8 cellular contexts compared by ENCODE assay signal in the genomic region with DNA sequence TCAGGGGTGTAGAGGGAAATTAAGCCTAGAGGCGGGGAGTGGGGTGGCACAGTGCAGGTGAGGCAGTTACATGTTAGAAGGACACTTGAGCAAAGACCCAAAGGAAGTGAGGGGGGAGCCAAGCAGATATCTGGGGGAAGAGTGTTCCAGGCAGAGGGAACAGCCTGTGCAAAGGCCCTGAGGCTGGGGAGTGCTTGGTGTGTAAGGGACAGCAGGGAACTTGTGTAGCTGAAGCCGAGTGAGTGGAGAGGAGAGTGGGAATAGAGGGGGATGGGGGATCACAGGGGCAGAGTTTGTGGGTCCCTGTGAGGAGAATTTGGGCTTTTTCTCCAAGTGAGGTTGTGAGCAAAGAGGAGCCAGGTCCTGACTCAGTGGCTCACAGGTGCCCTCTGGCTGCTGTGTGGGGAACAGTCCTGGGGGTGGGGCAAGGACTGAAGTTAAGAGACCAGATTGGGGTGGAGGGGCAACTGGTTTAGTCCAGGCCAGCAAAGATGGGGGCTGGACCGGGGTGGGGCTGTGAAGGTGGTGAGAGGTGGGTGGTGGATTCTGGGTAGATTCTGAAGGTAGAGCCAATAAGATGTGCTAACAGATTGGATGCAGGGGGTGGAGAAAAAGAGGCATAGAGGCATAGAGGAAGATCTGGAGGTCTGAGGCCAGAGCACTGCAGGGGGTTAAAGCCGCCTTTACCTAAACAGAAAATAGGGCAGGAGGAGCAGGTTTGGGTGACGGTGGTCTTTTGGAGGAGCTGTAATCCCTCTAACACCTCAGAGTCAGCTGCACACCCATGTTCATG.
DNase-seq lines count a peak whose midpoint lies in the region; ATAC-seq, FAIRE-seq and TF ChIP-seq lines count a peak whose summit lies in the region.

No MANE protein-coding gene starts in this region.

- H3K36me3 ChIP-seq in SK-N-SH (replicated peaks in 1 of 2; ENCODE audit: control insufficient read depth in 1 of 2, insufficient read depth in 2 of 2, low read length in 1 of 2) (no peaks in the 10 kb centered on the region), kidney (ENCODE audit: control insufficient read depth in 1 of 2, insufficient read depth in 2 of 2, low read length in 2 of 2) (no peaks in the 10 kb centered on the region)

- CTCF ChIA-PET in SK-N-SH (lab: Yijun Ruan, JAX), result interaction anchor here (0.9 to 1.2 kb wide), 2 partner anchors 16 to 22 kb away, joined by 3 read pairs; no protein-coding TSS in a partner anchor

- peaks cover 4% of the 10 kb centered on the region for H3K9me3 Mint-ChIP-seq in activated naive CD8-positive, alpha-beta T cell treated with anti-CD3 and anti-CD28 coated beads, Interleukin-2, amount 50 U/mL, for 24 hours

- TF ChIP-seq EP300 in SK-N-SH (IDR thresholded peaks at IDR 0.05; ENCODE audit: borderline replicate concordance in 1 of 2, low read depth in 1 of 2, low read length in 1 of 2), result no peak

- H3F3A ChIP-seq in SK-N-SH (replicated peaks; ENCODE audit: insufficient read depth), result no peaks in the 10 kb centered on the region

- no peaks in the 10 kb centered on the region for H4K20me1 ChIP-seq in SK-N-SH (ENCODE audit: insufficient read depth)

- H3K27me3 Mint-ChIP-seq in activated naive CD8-positive, alpha-beta T cell treated with anti-CD3 and anti-CD28 coated beads, Interleukin-2, amount 50 U/mL, for 24 hours, result peaks cover 33% of the 10 kb centered on the region

- no peaks in the 10 kb centered on the region for H3K9me3 ChIP-seq in SK-N-SH
- H3K9me3 ChIP-seq in kidney (ENCODE audit: control insufficient read depth in 1 of 2, low read length in 2 of 2), result peaks cover 0 to 7% of the 10 kb centered on the region in 2 donors

- H3K9ac ChIP-seq in SK-N-SH (no peak overlapping the region), kidney (ENCODE audit: low read length in 2 of 2) (no peak overlapping the region)

- H3K36me3 Mint-ChIP-seq in activated naive CD8-positive, alpha-beta T cell treated with anti-CD3 and anti-CD28 coated beads, Interleukin-2, amount 50 U/mL, for 24 hours (ENCODE audit: low read depth), result no peaks in the 10 kb centered on the region

- TF ChIP-seq POLR2A in H54 (IDR thresholded peaks at IDR 0.05; ENCODE audit: low read depth, low read length), result no peak

- TF ChIP-seq RAD21 in SK-N-SH (IDR thresholded peaks at IDR 0.05; ENCODE audit: low read length), result peak; percentile 57

- no peak overlapping the region for H3K4me3 Mint-ChIP-seq in activated naive CD8-positive, alpha-beta T cell treated with anti-CD3 and anti-CD28 coated beads, Interleukin-2, amount 50 U/mL, for 24 hours

- no peak overlapping the region for H3K27ac ChIP-seq in SK-N-SH (ENCODE audit: low read depth in 2 of 2, low read length in 1 of 2)
- no peak overlapping the region for H3K27ac ChIP-seq in kidney (ENCODE audit: low read depth in 2 of 2, low read length in 2 of 2)

- H3K27me3 ChIP-seq in SK-N-SH (ENCODE audit: insufficient read depth), result peaks cover 12% of the 10 kb centered on the region; the same call in 1 of the 2 replicates

- POLR2A ChIA-PET in SK-N-SH (lab: Yijun Ruan, JAX), result interaction anchor here (0.7 kb wide), 1 partner anchor 57 kb away, joined by 5 read pairs; no protein-coding TSS in a partner anchor

- intact Hi-C loops in kidney (cut with DNase I), result no loop called here

- no peak overlapping the region; a peak in 1 of 4 replicates for H3K4me3 ChIP-seq in SK-N-SH (ENCODE audit: low read depth in 2 of 2, low read length in 1 of 2)
- H3K4me3 ChIP-seq in kidney (ENCODE audit: low read length in 2 of 2), result no peak overlapping the region

- H3K4me1 ChIP-seq in SK-N-SH (ENCODE audit: control insufficient read depth in 1 of 2, insufficient read depth in 2 of 2, low read depth in 1 of 2, low read length in 1 of 2) (no peaks in the 10 kb centered on the region), kidney (ENCODE audit: control insufficient read depth in 1 of 2, insufficient read depth in 1 of 2, low read depth in 1 of 2, low read length in 2 of 2) (no peaks in the 10 kb centered on the region)

- H2AFZ ChIP-seq in SK-N-SH (ENCODE audit: low read depth), result no peak overlapping the region

- no peaks in the 10 kb centered on the region for H3K9me2 ChIP-seq in SK-N-SH

- peak; percentile 11 to 13 for DNase-seq in AML-193 (lab: John Stamatoyannopoulos, UW)
- peak; percentile 28 for DNase-seq in H54 (ENCODE audit: insufficient read length, low spot score)
- DNase-seq in SK-N-SH, result peak; percentile 39
- peak; percentile 56 for DNase-seq in activated naive CD8-positive, alpha-beta T cell treated with anti-CD3 and anti-CD28 coated beads, Interleukin-2, amount 50 U/mL, for 24 hours
- DNase-seq in kidney, result no peak
- peak; percentile 3 to 16 (median 6) for DNase-seq in stimulated activated CD4-positive, alpha-beta T cell treated with anti-CD3 and anti-CD28 coated beads, TNF-alpha, amount 100 ng/mL, for 4 hours (ENCODE audit: low read depth in 3 of 3)
- no peak for DNase-seq in NCI-H526 (lab: John Stamatoyannopoulos, UW)

- H3K4me1 Mint-ChIP-seq in activated naive CD8-positive, alpha-beta T cell treated with anti-CD3 and anti-CD28 coated beads, Interleukin-2, amount 50 U/mL, for 24 hours, result peaks cover 1% of the 10 kb centered on the region

- no peaks in the 10 kb centered on the region for H3K79me2 ChIP-seq in SK-N-SH (ENCODE audit: insufficient read depth)

- 12% methylated on average over 5 of the region's 5 CpGs for WGBS in SK-N-SH (ENCODE audit: low lambda C conversion rate)

- no peak overlapping the region for H3K4me2 ChIP-seq in SK-N-SH

- no peak for ATAC-seq in activated naive CD8-positive, alpha-beta T cell treated with anti-CD3 and anti-CD28 coated beads, Interleukin-2, amount 50 U/mL, for 24 hours
- no peak for ATAC-seq in GM21529 (IDR thresholded peaks at IDR 0.05; ENCODE audit: unreplicated experiment)

- H3K27ac Mint-ChIP-seq in activated naive CD8-positive, alpha-beta T cell treated with anti-CD3 and anti-CD28 coated beads, Interleukin-2, amount 50 U/mL, for 24 hours, result no peak overlapping the region

- TF ChIP-seq CTCF in SK-N-SH (IDR thresholded peaks at IDR 0.05) (peak; percentile 75), kidney (IDR thresholded peaks at IDR 0.05; ENCODE audit: borderline replicate concordance, extremely low read depth, insufficient read depth) (peak; percentile 70)

- no peak for FAIRE-seq in H54 (lab: Jason Lieb, UNC)
- no peak for FAIRE-seq in kidney (lab: Jason Lieb, UNC)

TF ChIP-seq in SK-N-SH, 30 proteins besides CTCF, POLR2A, EP300 and RAD21:
- TF ChIP-seq SMC3 (IDR thresholded peaks at IDR 0.05; ENCODE audit: low read depth, low read length), result peak; percentile 75
- TF ChIP-seq GABPA (IDR thresholded peaks at IDR 0.05; ENCODE audit: low read depth), result no peak

Comparison
In these comparisons a context has a peak if more than half of its experiments do, and no peak if none do; other contexts are left out.
1. DNase-seq: peak in AML-193 (2 of 2), H54 (single experiment), SK-N-SH (single experiment), activated naive CD8-positive, alpha-beta T cell treated with anti-CD3 and anti-CD28 coated beads, Interleukin-2, amount 50 U/mL, for 24 hours (single experiment) and stimulated activated CD4-positive, alpha-beta T cell treated with anti-CD3 and anti-CD28 coated beads, TNF-alpha, amount 100 ng/mL, for 4 hours (3 of 3); none in kidney (single experiment) and NCI-H526 (0 of 2).